ENCODE assay signal across 30 cellular contexts in genomic region chr9:106701611-106702010, GRCh38.
"Had no signal": no experiment of that assay in that cellular context is flagged by ENCODE, and none has a peak within 500 bp of the region (broad histone marks: within the 10 kb centered on the region; RNA-seq: fewer than 3 reads in every experiment).

No MANE protein-coding gene starts in this region.

- DNase-seq: activated B cell treated with CpG ODN at 0.5 μM for 24 hours; activated CD4-positive, alpha-beta T cell treated with anti-CD3 and anti-CD28 coated beads for 48 hours; activated CD4-positive, alpha-beta T cell treated with anti-CD3 and anti-CD28 coated beads, Interleukin-2, amount 50 U/mL, for 1 hour; activated CD4-positive, alpha-beta T cell treated with anti-CD3 and anti-CD28 coated beads, Interleukin-2, amount 50 U/mL, for 48 hours; activated CD8-positive, alpha-beta memory T cell treated with anti-CD3 and anti-CD28 coated beads for 24 hours; activated CD8-positive, alpha-beta T cell treated with anti-CD3 and anti-CD28 coated beads for 36 hours; activated effector memory CD4-positive, alpha-beta T cell treated with anti-CD3 and anti-CD28 coated beads, Interleukin-2, amount 50 U/mL, for 16 hours; activated naive CD4-positive, alpha-beta T cell treated with anti-CD3 and anti-CD28 coated beads for 36 hours; activated naive CD8-positive, alpha-beta T cell treated with anti-CD3 and anti-CD28 coated beads for 36 hours; activated naive CD8-positive, alpha-beta T cell treated with anti-CD3 and anti-CD28 coated beads, Interleukin-2, amount 50 U/mL, for 24 hours; activated T-cell treated with anti-CD3 and anti-CD28 coated beads, Interleukin-2, amount 50 U/mL, for 1 hour; activated T-cell treated with anti-CD3 and anti-CD28 coated beads, Interleukin-2, amount 50 U/mL, for 48 hours; adrenal gland; amygdala; aorta; central memory CD4-positive, alpha-beta T cell; cerebellar nuclear complex; colonic mucosa; effector CD8-positive, alpha-beta T cell; endodermal cell; erythroblast; foreskin keratinocyte; gastrocnemius medialis; glutamatergic neuron; heart left ventricle; T-helper 1 cell; T-helper 17 cell; T1000; WERI-Rb-1 had no signal

- ATAC-seq: activated CD4-positive, CD25-positive, alpha-beta regulatory T cell treated with anti-CD3 and anti-CD28 coated beads, Interleukin-2, amount 50 U/mL, for 24 hours; activated CD8-positive, alpha-beta T cell treated with anti-CD3 and anti-CD28 coated beads for 36 hours; activated naive CD8-positive, alpha-beta T cell treated with anti-CD3 and anti-CD28 coated beads, Interleukin-2, amount 50 U/mL, for 24 hours; foreskin keratinocyte; gastrocnemius medialis; heart left ventricle; T-helper 17 cell had no signal
